Comparison of ENCODE assay signal across 19 cellular contexts in genomic region chr19:1421958-1422305, GRCh38. TPM values are rescaled to one million over a fixed set of nuclear protein-coding genes. Genes with fewer than 3 reads are reported as not detected.
DNase-seq lines count a peak whose midpoint lies in the region; ATAC-seq and TF ChIP-seq lines count a peak whose summit lies in the region.
"Had no signal": no experiment of that assay in that cellular context is flagged by ENCODE, and none has a peak within 500 bp of the region (broad histone marks: within the 10 kb centered on the region; RNA-seq: fewer than 3 reads in every experiment).

No MANE protein-coding gene starts in this region.

- H3K9ac ChIP-seq in endodermal cell (ENCODE audit: extremely low read depth, low read length, poor library complexity, severe bottlenecking) = no peak overlapping the region

- CTCF ChIA-PET in WTC11 (lab: Charles Lee) = interaction anchor here (1.9 kb wide), 1 partner anchor 23 kb away, joined by 5 read pairs; no protein-coding TSS in a partner anchor

- POLR2A ChIA-PET in WTC11 (lab: Charles Lee) = no interaction called here

- H3K4me1 Mint-ChIP-seq in endodermal cell = no peaks in the 10 kb centered on the region
- H3K4me1 Mint-ChIP-seq in WTC11 = peaks cover 19% of the 10 kb centered on the region

- H3K27ac Mint-ChIP-seq in endodermal cell = peak overlapping the region; percentile 22
- no peak overlapping the region; the same call in none of the 2 replicates for H3K27ac Mint-ChIP-seq in WTC11

- H3K27me3 Mint-ChIP-seq in endodermal cell (ENCODE audit: insufficient read depth) (no peaks in the 10 kb centered on the region), WTC11 (ENCODE audit: low read depth) (no peaks in the 10 kb centered on the region)
- H3K27me3 Mint-ChIP-seq: IgD-negative memory B cell had no signal

- ATAC-seq in right cardiac atrium (no peak), left cardiac atrium (no peak), sciatic nerve (peak; percentile 16), WTC11 (no peak)
- ATAC-seq: PC-3 had no signal

- H3K4me3 Mint-ChIP-seq in endodermal cell (no peak overlapping the region), WTC11 (no peak overlapping the region)
- H3K4me3 Mint-ChIP-seq: H9, IgD-negative memory B cell had no signal

- H3K9me3 ChIP-seq in right cardiac atrium (ENCODE audit: control insufficient read depth, low read length) (no peaks in the 10 kb centered on the region), endodermal cell (ENCODE audit: control insufficient read depth, low read length) (no peaks in the 10 kb centered on the region)
- H3K9me3 ChIP-seq: SJCRH30 had no signal

- peaks cover 14% of the 10 kb centered on the region for H3K4me1 ChIP-seq in right cardiac atrium (ENCODE audit: control insufficient read depth, insufficient read depth, low read length)
- no peaks in the 10 kb centered on the region for H3K4me1 ChIP-seq in endodermal cell (ENCODE audit: control insufficient read depth, insufficient read depth, low read length)

- H3K27me3 ChIP-seq in right cardiac atrium (ENCODE audit: control insufficient read depth, insufficient read depth) (no peaks in the 10 kb centered on the region), endodermal cell (ENCODE audit: control insufficient read depth, insufficient read depth, low read length, poor library complexity, severe bottlenecking) (no peaks in the 10 kb centered on the region)
- H3K27me3 ChIP-seq: SJCRH30 had no signal

- H3K27ac ChIP-seq in right cardiac atrium (ENCODE audit: low read length) (no peak overlapping the region), endodermal cell (ENCODE audit: low read depth, low read length) (peak overlapping the region; percentile 17)
- H3K27ac ChIP-seq: SJCRH30 had no signal

- H3K9me3 Mint-ChIP-seq in endodermal cell (no peaks in the 10 kb centered on the region), WTC11 (no peaks in the 10 kb centered on the region)
- H3K9me3 Mint-ChIP-seq: H9, IgD-negative memory B cell had no signal

- peaks cover 83% of the 10 kb centered on the region for H3K36me3 ChIP-seq in endodermal cell (ENCODE audit: control insufficient read depth, insufficient read depth, low read length)

- H3K4me3 ChIP-seq in right cardiac atrium (ENCODE audit: low read length) = no peak overlapping the region
- H3K4me3 ChIP-seq in endodermal cell (ENCODE audit: low read length) = no peak overlapping the region
- H3K4me3 ChIP-seq: SJCRH30 had no signal

- peaks cover 61% of the 10 kb centered on the region for H3K36me3 Mint-ChIP-seq in endodermal cell (ENCODE audit: low read depth)
- peaks cover 56% of the 10 kb centered on the region for H3K36me3 Mint-ChIP-seq in WTC11
- H3K36me3 Mint-ChIP-seq: IgD-negative memory B cell had no signal

- WGBS in right cardiac atrium = 86% methylated on average over 22 of the region's 22 CpGs
- 94 to 95% methylated on average over 17 to 22 of the region's 22 CpGs for WGBS in endodermal cell (ENCODE audit: insufficient coverage in 1 of 2, insufficient read length in 1 of 2), 2 experiments

- intact Hi-C loops in right cardiac atrium (cut with DNase I) = no loop called here
- intact Hi-C loops in left cardiac atrium (cut with DNase I) = no loop called here
- intact Hi-C loops in sciatic nerve (cut with DNase I) = no loop called here

- TF ChIP-seq CTCF in endodermal cell (conservative IDR thresholded peaks at IDR 0.05) = no peak
- TF ChIP-seq CTCF in WTC11 (IDR thresholded peaks at IDR 0.05) = no peak

- DNase-seq in right cardiac atrium (peak in 2 of 3 donors; percentile 33 to 53), left cardiac atrium (no peak), endodermal cell (no peak), sciatic nerve (ENCODE audit: low spot score) (no peak), HCEC 1CT (no peak), NAMALWA (ENCODE audit: low spot score) (no peak), WTC11 (ENCODE audit: low spot score) (no peak)
- no peak for DNase-seq in activated CD4-positive, alpha-beta T cell treated with anti-CD3 and anti-CD28 coated beads for 48 hours
- DNase-seq: 8988T, DND-41, H9, MM.1S, NCI-H1105, NCI-H2081 treated with DMSO at 0.1 percent for 48 hours, NCI-H510A treated with DMSO at 0.1 percent for 48 hours, PC-3, RPMI8226, SJCRH30 had no signal

TF ChIP-seq in WTC11, 78 proteins besides CTCF, POLR2A, EP300 and RAD21:
- TF ChIP-seq CBFB (CRISPR knock-in tag; IDR thresholded peaks at IDR 0.05; ENCODE audit: low read depth) (no peak), MYBL2 (CRISPR knock-in tag; IDR thresholded peaks at IDR 0.05) (no peak), ATF1 (CRISPR knock-in tag; IDR thresholded peaks at IDR 0.05) (no peak), ZBTB21 (CRISPR knock-in tag; IDR thresholded peaks at IDR 0.05; ENCODE audit: borderline replicate concordance) (no peak), FOXK1 (CRISPR knock-in tag; IDR thresholded peaks at IDR 0.05) (no peak), ZNF423 (CRISPR knock-in tag; IDR thresholded peaks at IDR 0.05) (no peak), GRHL2 (CRISPR knock-in tag; IDR thresholded peaks at IDR 0.05; ENCODE audit: insufficient replicate concordance, severe bottlenecking) (no peak), TEAD4 (CRISPR knock-in tag; IDR thresholded peaks at IDR 0.05) (no peak), FOXP4 (CRISPR knock-in tag; IDR thresholded peaks at IDR 0.05) (no peak), ZNF416 (CRISPR knock-in tag; IDR thresholded peaks at IDR 0.05) (no peak), USF2 (CRISPR knock-in tag; IDR thresholded peaks at IDR 0.05) (no peak), USF1 (CRISPR knock-in tag; IDR thresholded peaks at IDR 0.05) (no peak), SMAD3 (CRISPR knock-in tag; IDR thresholded peaks at IDR 0.05; ENCODE audit: borderline replicate concordance) (no peak), OVOL2 (CRISPR knock-in tag; IDR thresholded peaks at IDR 0.05; ENCODE audit: borderline replicate concordance) (no peak), SOX15 (CRISPR knock-in tag; IDR thresholded peaks at IDR 0.05) (no peak)

RNA-seq across cellular contexts. Expression of gene DAZAP1, which starts 14.5 kb away (rescaled TPM):
- total RNA-seq in right cardiac atrium (10 to 100 TPM; 78.7 to 92.1 (median 85.0) TPM), left cardiac atrium (10 to 100 TPM; 74.1 to 95.7 TPM), endodermal cell (100 to 1,000 TPM; 154 to 179 TPM), sciatic nerve (75.7 TPM), WTC11 (2021) (338 to 360 TPM (median 339 TPM) in 3 replicates)
- 65.3 TPM for polyA plus RNA-seq in right cardiac atrium
- 94.3 TPM for polyA plus RNA-seq in endodermal cell (2013, experiment 1 of 2)
- polyA plus RNA-seq in endodermal cell (2013, experiment 2 of 2) = 85.7 TPM

RNA-seq across cellular contexts. Expression of gene RPS15, which starts 16.3 kb away (rescaled TPM):
- total RNA-seq in right cardiac atrium (100 to 1,000 TPM; 635 to 772 (median 696) TPM), left cardiac atrium (100 to 1,000 TPM; 714 to 737 TPM), endodermal cell (1,000 to 10,000 TPM; 1,298 to 1,321 TPM), sciatic nerve (753 TPM), WTC11 (2021) (1,932 to 2,169 TPM (median 2,158 TPM) in 3 replicates)
- polyA plus RNA-seq in right cardiac atrium = 1,857 TPM
- 2,005 TPM for polyA plus RNA-seq in endodermal cell (2013, experiment 1 of 2)
- 1,939 TPM for polyA plus RNA-seq in endodermal cell (2013, experiment 2 of 2)

RNA-seq across cellular contexts. Expression of gene GAMT, which starts 20.6 kb away (rescaled TPM):
- 10 to 100 TPM; 49.2 to 76.2 (median 66.4) TPM for total RNA-seq in right cardiac atrium
- 124 TPM for polyA plus RNA-seq in right cardiac atrium
- total RNA-seq in left cardiac atrium = 10 to 100 TPM; 36.0 to 48.1 TPM
- 10 to 100 TPM; 38.4 to 49.6 TPM for total RNA-seq in endodermal cell
- 35.0 TPM for polyA plus RNA-seq in endodermal cell (2013, experiment 1 of 2)
- polyA plus RNA-seq in endodermal cell (2013, experiment 2 of 2) = 29.8 TPM
- total RNA-seq in sciatic nerve = 48.1 TPM
- 27.7 to 33.6 TPM (median 28.9 TPM) in 3 replicates for total RNA-seq in WTC11 (2021)

RNA-seq across cellular contexts. Expression of gene APC2, which starts 28.0 kb away (rescaled TPM):
- total RNA-seq in right cardiac atrium = under 1 TPM; 0.45 to 0.88 (median 0.68) TPM
- 0.61 TPM for polyA plus RNA-seq in right cardiac atrium
- total RNA-seq in left cardiac atrium = under 1 TPM; 0.18 to 0.21 TPM
- total RNA-seq in endodermal cell = under 1 TPM; 0.38 to 0.57 TPM
- polyA plus RNA-seq in endodermal cell (2013, experiment 1 of 2) = 23.2 TPM
- polyA plus RNA-seq in endodermal cell (2013, experiment 2 of 2) = 22.1 TPM
- total RNA-seq in sciatic nerve = 6.0 TPM
- total RNA-seq in WTC11 (2021) = 1.0 to 1.4 TPM (median 1.1 TPM) in 3 replicates

RNA-seq across cellular contexts. Expression of gene NDUFS7, which starts 38.2 kb away (rescaled TPM):
- total RNA-seq in right cardiac atrium (100 to 1,000 TPM; 209 to 294 (median 259) TPM), left cardiac atrium (100 to 1,000 TPM; 240 to 267 TPM), endodermal cell (10 to 100 TPM; 57.0 to 62.5 TPM), sciatic nerve (57.5 TPM), WTC11 (2021) (136 to 149 TPM (median 139 TPM) in 3 replicates)
- 437 TPM for polyA plus RNA-seq in right cardiac atrium
- 87.8 TPM for polyA plus RNA-seq in endodermal cell (2013, experiment 1 of 2)
- polyA plus RNA-seq in endodermal cell (2013, experiment 2 of 2) = 64.6 TPM

Comparison
In these comparisons a context has a peak if more than half of its experiments do, and no peak if none do; other contexts are left out.
1. DNase-seq: peak in right cardiac atrium (2 of 3); none in left cardiac atrium (single experiment), endodermal cell (single experiment), sciatic nerve (single experiment), HCEC 1CT (single experiment), NAMALWA (single experiment), WTC11 (single experiment) and activated CD4-positive, alpha-beta T cell treated with anti-CD3 and anti-CD28 coated beads for 48 hours (single experiment).